In genomic region chr17:19291646-19292376, GRCh38 we compare ENCODE assay signal across 14 cellular contexts.
"Had no signal": no experiment of that assay in that cellular context is flagged by ENCODE, and none has a peak within 500 bp of the region (broad histone marks: within the 10 kb centered on the region; RNA-seq: fewer than 3 reads in every experiment).

No MANE protein-coding gene starts in this region.

- H3K9me3 ChIP-seq: ascending aorta, colonic mucosa, stomach had no signal

- H3K4me3 ChIP-seq: ascending aorta, colonic mucosa, SK-N-MC, stomach had no signal

- DNase-seq: activated CD4-positive, alpha-beta T cell treated with anti-CD3 and anti-CD28 coated beads for 48 hours; activated CD8-positive, alpha-beta memory T cell treated with anti-CD3 and anti-CD28 coated beads, Interleukin-2, amount 50 U/mL, for 48 hours; activated CD8-positive, alpha-beta T cell treated with anti-CD3 and anti-CD28 coated beads, Interleukin-2, amount 10 ng/mL, durations not matched to agents 7 days and 5 days; colonic mucosa; effector memory CD4-positive, alpha-beta T cell; midbrain; naive B cell; stimulated activated CD4-positive, alpha-beta T cell treated with anti-CD3 and anti-CD28 coated beads, Interleukin-4, amount 100 ng/mL, for 24 hours; stomach; T-cell had no signal

- H3K36me3 ChIP-seq: ascending aorta, colonic mucosa had no signal

- H3K9me3 Mint-ChIP-seq: naive B cell, T-cell, type B pancreatic cell had no signal

- H3K27me3 ChIP-seq: ascending aorta, colonic mucosa, stomach had no signal

- H3K27ac Mint-ChIP-seq: activated CD8-positive, alpha-beta T cell treated with anti-CD3 and anti-CD28 coated beads, Interleukin-2, amount 10 ng/mL, durations not matched to agents 7 days and 5 days; T-cell had no signal

- H3K4me1 ChIP-seq: colonic mucosa had no signal

- H3K27ac ChIP-seq: ascending aorta, colonic mucosa, epithelial cell of prostate, SK-N-MC had no signal

- H3K27me3 Mint-ChIP-seq: type B pancreatic cell had no signal

- ATAC-seq: activated CD8-positive, alpha-beta T cell treated with anti-CD3 and anti-CD28 coated beads, Interleukin-2, amount 10 ng/mL, durations not matched to agents 7 days and 5 days; T-cell had no signal

- H3K4me3 Mint-ChIP-seq: activated CD8-positive, alpha-beta T cell treated with anti-CD3 and anti-CD28 coated beads, Interleukin-2, amount 10 ng/mL, durations not matched to agents 7 days and 5 days; naive B cell; T-cell; type B pancreatic cell had no signal
